In genomic region chr13:40118337-40118736, GRCh38 we compare ENCODE assay signal across 30 cellular contexts.
"Had no signal": no experiment of that assay in that cellular context is flagged by ENCODE, and none has a peak within 500 bp of the region (broad histone marks: within the 10 kb centered on the region; RNA-seq: fewer than 3 reads in every experiment).

No MANE protein-coding gene starts in this region.

- H3K4me3 Mint-ChIP-seq: activated B cell treated with CpG ODN at 0.5 μM for 24 hours; activated CD4-positive, alpha-beta memory T cell treated with anti-CD3 and anti-CD28 coated beads for 36 hours; activated CD4-positive, alpha-beta T cell treated with anti-CD3 and anti-CD28 coated beads, Interleukin-2, amount 10 ng/mL, durations not matched to agents 24 days and 14 days; activated naive CD8-positive, alpha-beta T cell; activated T-cell treated with anti-CD3 and anti-CD28 coated beads, Interleukin-2, amount 50 U/mL, for 4 hours; effector memory CD8-positive, alpha-beta T cell; T-helper 17 cell; T-helper 2 cell treated with Interferon-gamma antibody and Interleukin-4, amounts not matched to agents 5 μg/mL and 100 μg/mL, for 36 hours had no signal

- H3K27ac ChIP-seq: body of pancreas, cardiac muscle cell, colonic mucosa, dorsolateral prefrontal cortex, esophagus muscularis mucosa, gastroesophageal sphincter, heart right ventricle, hepatocyte, WERI-Rb-1 had no signal

- H3K4me1 ChIP-seq: colonic mucosa had no signal

- H3K36me3 ChIP-seq: cardiac muscle cell, colonic mucosa, esophagus muscularis mucosa, gastroesophageal sphincter, heart right ventricle, WERI-Rb-1 had no signal

- H3K27me3 ChIP-seq: body of pancreas, cardiac muscle cell, colonic mucosa, dorsolateral prefrontal cortex, esophagus muscularis mucosa, foreskin keratinocyte, gastroesophageal sphincter, heart right ventricle, hepatocyte had no signal

- H3K27ac Mint-ChIP-seq: activated B cell treated with CpG ODN at 0.5 μM for 24 hours; activated CD4-positive, alpha-beta memory T cell treated with anti-CD3 and anti-CD28 coated beads for 36 hours; activated CD4-positive, alpha-beta T cell treated with anti-CD3 and anti-CD28 coated beads, Interleukin-2, amount 10 ng/mL, durations not matched to agents 24 days and 14 days; activated naive CD8-positive, alpha-beta T cell; T-helper 2 cell treated with Interferon-gamma antibody and Interleukin-4, amounts not matched to agents 5 μg/mL and 100 μg/mL, for 36 hours had no signal

- H3K36me3 Mint-ChIP-seq: activated naive CD8-positive, alpha-beta T cell had no signal

- H3K27me3 Mint-ChIP-seq: activated B cell treated with CpG ODN at 0.5 μM for 24 hours; activated CD4-positive, alpha-beta memory T cell treated with anti-CD3 and anti-CD28 coated beads for 36 hours; activated CD4-positive, alpha-beta T cell treated with anti-CD3 and anti-CD28 coated beads, Interleukin-2, amount 10 ng/mL, durations not matched to agents 24 days and 14 days; activated naive CD8-positive, alpha-beta T cell; effector memory CD8-positive, alpha-beta T cell; T-helper 17 cell had no signal

- H3K4me3 ChIP-seq: body of pancreas, cardiac muscle cell, colonic mucosa, dorsolateral prefrontal cortex, esophagus muscularis mucosa, gastroesophageal sphincter, heart right ventricle, hepatocyte had no signal

- H3K9me3 ChIP-seq: body of pancreas, colonic mucosa, gastroesophageal sphincter had no signal

- ATAC-seq: activated T-cell treated with anti-CD3 and anti-CD28 coated beads, Interleukin-2, amount 50 U/mL, for 4 hours; body of pancreas; effector memory CD8-positive, alpha-beta T cell; foreskin keratinocyte; gastroesophageal sphincter; heart right ventricle; T-helper 17 cell had no signal

- DNase-seq: activated B cell treated with CpG ODN at 0.5 μM for 24 hours; activated CD4-positive, alpha-beta memory T cell treated with anti-CD3 and anti-CD28 coated beads for 36 hours; activated CD4-positive, alpha-beta T cell treated with anti-CD3 and anti-CD28 coated beads, Interleukin-2, amount 10 ng/mL, durations not matched to agents 24 days and 14 days; activated CD8-positive, alpha-beta memory T cell treated with anti-CD3 and anti-CD28 coated beads for 24 hours; activated effector memory CD4-positive, alpha-beta T cell treated with Interleukin-2 at 50 U/mL for 16 hours; activated gamma-delta T cell treated with Interleukin-2 at 50 U/mL for 16 hours; activated naive CD4-positive, alpha-beta T cell treated with anti-CD3 and anti-CD28 coated beads, Interleukin-2, amount 50 U/mL, for 16 hours; activated naive CD4-positive, alpha-beta T cell treated with Interleukin-2 at 50 U/mL for 16 hours; activated T-cell treated with anti-CD3 and anti-CD28 coated beads, Interleukin-2, amount 50 U/mL, for 4 hours; amniotic stem cell; anterior cingulate cortex; body of pancreas; central memory CD4-positive, alpha-beta T cell; cerebellar nuclear complex; colonic mucosa; dorsolateral prefrontal cortex; effector memory CD8-positive, alpha-beta T cell; erythroblast; foreskin keratinocyte; heart right ventricle; T-helper 1 cell; T-helper 17 cell; T1000; WERI-Rb-1 had no signal

- H3K9me3 Mint-ChIP-seq: effector memory CD8-positive, alpha-beta T cell had no signal
